12 cellular contexts compared by ENCODE assay signal in genomic region chr2:138028538-138028937, GRCh38.
DNase-seq lines count a peak whose midpoint lies in the region; ATAC-seq, FAIRE-seq and TF ChIP-seq lines count a peak whose summit lies in the region.
"Had no signal": no experiment of that assay in that cellular context is flagged by ENCODE, and none has a peak within 500 bp of the region (broad histone marks: within the 10 kb centered on the region; RNA-seq: fewer than 3 reads in every experiment).

No MANE protein-coding gene starts in this region.

- RAD21 ChIA-PET in GM12878 (lab: Charles Lee; ENCODE audit: unreplicated experiment) = no interaction called here

- no peaks in the 10 kb centered on the region for H3K4me1 Mint-ChIP-seq in stimulated activated naive CD8-positive, alpha-beta T cell treated with anti-CD3 and anti-CD28 coated beads, Interleukin-15, amount 100 ng/mL, for 72 hours
- peaks cover 9% of the 10 kb centered on the region for H3K4me1 Mint-ChIP-seq in nephron progenitor cell
- H3K4me1 Mint-ChIP-seq: activated CD4-positive, alpha-beta memory T cell treated with anti-CD3 and anti-CD28 coated beads, Interleukin-2, amount 10 ng/mL, durations not matched to agents 7 days and 5 days; B cell had no signal

- ATAC-seq in GM21423 (IDR thresholded peaks at IDR 0.05; ENCODE audit: unreplicated experiment) (peak; percentile 52), HG03442 (IDR thresholded peaks at IDR 0.05; ENCODE audit: unreplicated experiment) (peak; percentile 42), GM12878 (peak; percentile 66)
- no peak for ATAC-seq in stimulated activated naive CD8-positive, alpha-beta T cell treated with anti-CD3 and anti-CD28 coated beads, Interleukin-15, amount 100 ng/mL, for 72 hours

- no peak overlapping the region for H2AFZ ChIP-seq in GM12878 (ENCODE audit: control insufficient read depth, low read depth, low read length)

- SMC1A ChIA-PET in GM12878 (lab: Charles Lee; ENCODE audit: uncharacterized antibody, unreplicated experiment) = no interaction called here

- CTCF ChIA-PET in GM12878 (lab: Yijun Ruan, JAX) = no interaction called here

- in situ Hi-C loops in GM12878 (cut with MboI) = no loop called here

- no peak overlapping the region for H3K9ac ChIP-seq in GM12878 (ENCODE audit: control insufficient read depth, insufficient read depth, low read length)

- 3% methylated on average over 2 of the region's 2 CpGs for WGBS in GM12878 (ENCODE audit: insufficient coverage, insufficient replicate concordance, low lambda C conversion rate, missing lambda C conversion rate)

- H3K36me3 ChIP-seq in GM06990 (ENCODE audit: control insufficient read depth, insufficient read depth, low read length) (no peaks in the 10 kb centered on the region), GM12878 (ENCODE audit: control insufficient read depth in 2 of 2, insufficient read depth in 2 of 2, low read length in 1 of 2) (no peaks in the 10 kb centered on the region), H7 (replicated peaks; ENCODE audit: control insufficient read depth, insufficient read depth, low read length) (no peaks in the 10 kb centered on the region)
- H3K36me3 ChIP-seq: vagina had no signal

- H3K79me2 ChIP-seq in GM12878 (ENCODE audit: control insufficient read depth, insufficient read depth, low read length) = no peaks in the 10 kb centered on the region

- no peaks in the 10 kb centered on the region for H3K36me3 Mint-ChIP-seq in nephron progenitor cell (ENCODE audit: low read depth)

- H3K4me3 Mint-ChIP-seq in stimulated activated naive CD8-positive, alpha-beta T cell treated with anti-CD3 and anti-CD28 coated beads, Interleukin-15, amount 100 ng/mL, for 72 hours = no peak overlapping the region
- no peak overlapping the region for H3K4me3 Mint-ChIP-seq in nephron progenitor cell
- H3K4me3 Mint-ChIP-seq: activated CD4-positive, alpha-beta memory T cell treated with anti-CD3 and anti-CD28 coated beads, Interleukin-2, amount 10 ng/mL, durations not matched to agents 7 days and 5 days; B cell had no signal

- DNase-seq in GM06990 (ENCODE audit: extremely low read depth, insufficient read length) = peak; percentile 34
- DNase-seq in GM12878 (ENCODE audit: low read depth, low spot score) = peak; percentile 12
- no peak for DNase-seq in stimulated activated CD4-positive, alpha-beta T cell treated with anti-CD3 and anti-CD28 coated beads, Interleukin-15, amount 100 ng/mL, for 24 hours
- DNase-seq in H7 = no peak
- no peak for DNase-seq in stimulated activated naive CD8-positive, alpha-beta T cell treated with anti-CD3 and anti-CD28 coated beads, Interleukin-15, amount 100 ng/mL, for 72 hours
- no peak for DNase-seq in nephron progenitor cell
- DNase-seq: activated CD4-positive, alpha-beta memory T cell treated with anti-CD3 and anti-CD28 coated beads, Interleukin-2, amount 10 ng/mL, durations not matched to agents 7 days and 5 days; NCI-H2107 had no signal

- H3K27ac ChIP-seq in GM12878 (ENCODE audit: control insufficient read depth, insufficient read depth) = no peak overlapping the region
- H3K27ac ChIP-seq: vagina had no signal

- no peaks in the 10 kb centered on the region for H3K9me3 Mint-ChIP-seq in stimulated activated naive CD8-positive, alpha-beta T cell treated with anti-CD3 and anti-CD28 coated beads, Interleukin-15, amount 100 ng/mL, for 72 hours
- no peaks in the 10 kb centered on the region for H3K9me3 Mint-ChIP-seq in nephron progenitor cell
- H3K9me3 Mint-ChIP-seq: activated CD4-positive, alpha-beta memory T cell treated with anti-CD3 and anti-CD28 coated beads, Interleukin-2, amount 10 ng/mL, durations not matched to agents 7 days and 5 days had no signal

- no TSS peak for BruUV-seq in GM12878 (replicated peaks; lab: Mats Ljungman, UMichigan)

- H3K4me3 ChIP-seq in GM06990 (replicated peaks; ENCODE audit: low read depth, low read length) (no peak overlapping the region), GM12878 (no peak overlapping the region), H7 (ENCODE audit: insufficient read depth, low read depth, low read length) (no peak overlapping the region)
- H3K4me3 ChIP-seq: vagina had no signal

- H3K4me2 ChIP-seq in GM12878 (ENCODE audit: control insufficient read depth, insufficient read depth) = no peak overlapping the region

- TF ChIP-seq POLR2A in GM12878 (IDR thresholded peaks at IDR 0.05; ENCODE audit: low read depth, low read length) = no peak

- H3K4me1 ChIP-seq in GM12878 (ENCODE audit: control insufficient read depth, insufficient read depth, low read length) = no peaks in the 10 kb centered on the region

- intact Hi-C loops in GM12878 (cut with micrococcal nuclease; ENCODE audit: unreplicated experiment) = loop anchor here (5.0 kb wide), 1 partner anchor 76 kb away; no protein-coding TSS in a partner anchor

- no peak for TF ChIP-seq CTCF in GM06990 (IDR thresholded peaks at IDR 0.05; ENCODE audit: insufficient read depth, low read length, poor library complexity, severe bottlenecking)
- TF ChIP-seq CTCF in GM12878 (IDR thresholded peaks at IDR 0.05 in 2 of 3, conservative IDR thresholded peaks at IDR 0.05 in 1 of 3; ENCODE audit: control insufficient read depth in 2 of 3, extremely low read depth in 1 of 3, insufficient read depth in 1 of 3, low read depth in 3 of 3, low read length in 3 of 3) = no peak
- TF ChIP-seq CTCF in nephron progenitor cell (IDR thresholded peaks at IDR 0.05) = no peak

- no peak for TF ChIP-seq RAD21 in GM12878 (IDR thresholded peaks at IDR 0.05; ENCODE audit: insufficient read depth, low read depth, low read length)

- H3K27me3 ChIP-seq in GM06990 (replicated peaks; ENCODE audit: control insufficient read depth, insufficient read depth, low read length) (no peaks in the 10 kb centered on the region), GM12878 (replicated peaks in 1 of 2; ENCODE audit: control insufficient read depth in 2 of 2, insufficient read depth in 2 of 2, low read length in 1 of 2) (no peaks in the 10 kb centered on the region), H7 (ENCODE audit: control insufficient read depth, insufficient read depth, low read length) (no peaks in the 10 kb centered on the region)
- H3K27me3 ChIP-seq: vagina had no signal

- no peak for FAIRE-seq in GM12878 (lab: Jason Lieb, UNC)

- peaks cover 4% of the 10 kb centered on the region for H3K27me3 Mint-ChIP-seq in stimulated activated naive CD8-positive, alpha-beta T cell treated with anti-CD3 and anti-CD28 coated beads, Interleukin-15, amount 100 ng/mL, for 72 hours
- no peaks in the 10 kb centered on the region for H3K27me3 Mint-ChIP-seq in nephron progenitor cell (ENCODE audit: low read depth, poor library complexity)
- H3K27me3 Mint-ChIP-seq: activated CD4-positive, alpha-beta memory T cell treated with anti-CD3 and anti-CD28 coated beads, Interleukin-2, amount 10 ng/mL, durations not matched to agents 7 days and 5 days; B cell had no signal

- POLR2A ChIA-PET in GM12878 (lab: Charles Lee) = no interaction called here

- no peak for TF ChIP-seq EP300 in GM12878 (IDR thresholded peaks at IDR 0.05; ENCODE audit: borderline replicate concordance in 1 of 2, control insufficient read depth in 1 of 2, low read depth in 2 of 2, low read length in 2 of 2)

- H4K20me1 ChIP-seq in GM12878 (ENCODE audit: control insufficient read depth, insufficient read depth) = no peaks in the 10 kb centered on the region

- H3K9me3 ChIP-seq in GM12878 (replicated peaks; ENCODE audit: control insufficient read depth, insufficient read depth, low read length) = no peaks in the 10 kb centered on the region
- H3K9me3 ChIP-seq: vagina had no signal

- no peak overlapping the region for H3K27ac Mint-ChIP-seq in stimulated activated naive CD8-positive, alpha-beta T cell treated with anti-CD3 and anti-CD28 coated beads, Interleukin-15, amount 100 ng/mL, for 72 hours
- no peak overlapping the region for H3K27ac Mint-ChIP-seq in nephron progenitor cell
- H3K27ac Mint-ChIP-seq: activated CD4-positive, alpha-beta memory T cell treated with anti-CD3 and anti-CD28 coated beads, Interleukin-2, amount 10 ng/mL, durations not matched to agents 7 days and 5 days; B cell had no signal

TF ChIP-seq in GM12878, 131 proteins besides CTCF, POLR2A, EP300 and RAD21 (continues in another document):
- TF ChIP-seq CUX1 (IDR thresholded peaks at IDR 0.05; ENCODE audit: insufficient replicate concordance, low read depth, low read length) (no peak), POU2F2 (IDR thresholded peaks at IDR 0.05; ENCODE audit: borderline replicate concordance, low read depth, low read length) (peak; percentile 70; the same call in 1 of the 3 replicates)

Comparison
In these comparisons a context has a peak if more than half of its experiments do, and no peak if none do; other contexts are left out.
1. DNase-seq: peak in GM06990 (single experiment) and GM12878 (single experiment); none in stimulated activated CD4-positive, alpha-beta T cell treated with anti-CD3 and anti-CD28 coated beads, Interleukin-15, amount 100 ng/mL, for 24 hours (single experiment), H7 (single experiment), stimulated activated naive CD8-positive, alpha-beta T cell treated with anti-CD3 and anti-CD28 coated beads, Interleukin-15, amount 100 ng/mL, for 72 hours (0 of 2) and nephron progenitor cell (single experiment).